In genomic region chr4:55032179-55032578, GRCh38 we compare ENCODE assay signal across 19 cellular contexts.
DNase-seq lines count a peak whose midpoint lies in the region; ATAC-seq and TF ChIP-seq lines count a peak whose summit lies in the region.
"Had no signal": no experiment of that assay in that cellular context is flagged by ENCODE, and none has a peak within 500 bp of the region (broad histone marks: within the 10 kb centered on the region; RNA-seq: fewer than 3 reads in every experiment).

No MANE protein-coding gene starts in this region.

- H3K27ac ChIP-seq in mammary epithelial cell (ENCODE audit: insufficient read depth, low read depth, low read length) (peak overlapping the region; percentile 73), gastroesophageal sphincter (peak overlapping the region in 3 of 4 donors; percentile 72 to 78 (median 75)), osteoblast (ENCODE audit: low read depth, low read length) (no peak overlapping the region)
- H3K27ac ChIP-seq: BLaER1, SJSA1 had no signal

- no peak overlapping the region for H3K4me3 ChIP-seq in mammary epithelial cell (replicated peaks in 1 of 3; ENCODE audit: insufficient read depth in 1 of 3, low read depth in 2 of 3, low read length in 3 of 3)
- H3K4me3 ChIP-seq in gastroesophageal sphincter: no peak overlapping the region
- no peak overlapping the region for H3K4me3 ChIP-seq in osteoblast (ENCODE audit: insufficient read depth, low read length)
- H3K4me3 ChIP-seq: BLaER1, SJSA1 had no signal

- WGBS in mammary epithelial cell (ENCODE audit: low coverage, missing lambda C conversion rate): 36% methylated on average over 5 of the region's 5 CpGs
- 55 to 79% methylated on average over 2 to 3 of the region's 5 CpGs for WGBS in gastroesophageal sphincter (ENCODE audit: low coverage in 1 of 2), 2 donors

- dilution Hi-C loops in mammary epithelial cell (cut with HindIII; ENCODE audit: low sequenced_read_pairs): no loop called here

- H3K27me3 ChIP-seq in mammary epithelial cell (ENCODE audit: insufficient read depth, low read length) (no peaks in the 10 kb centered on the region), gastroesophageal sphincter (no peaks in the 10 kb centered on the region), osteoblast (ENCODE audit: insufficient read depth, low read length) (no peaks in the 10 kb centered on the region)
- H3K27me3 ChIP-seq: BLaER1 had no signal

- H3K36me3 ChIP-seq in mammary epithelial cell (ENCODE audit: insufficient read depth, low read length) (no peaks in the 10 kb centered on the region), gastroesophageal sphincter (no peaks in the 10 kb centered on the region), osteoblast (ENCODE audit: insufficient read depth, low read length) (no peaks in the 10 kb centered on the region)
- H3K36me3 ChIP-seq: BLaER1, SJSA1 had no signal

- no peak overlapping the region for H3K9ac ChIP-seq in mammary epithelial cell (ENCODE audit: insufficient read depth, low read length)
- H3K9ac ChIP-seq: BLaER1 had no signal

- intact Hi-C loops in Right ventricle myocardium inferior (cut with DNase I): no loop called here
- intact Hi-C loops in cardiac septum (cut with DNase I): loop anchor here (5.0 kb wide), 1 partner anchor 45 kb away; no protein-coding TSS in a partner anchor
- intact Hi-C loops in mammary epithelial cell (cut with micrococcal nuclease): no loop called here

- BruUV-seq in mammary epithelial cell (replicated peaks; lab: Mats Ljungman, UMichigan): no TSS peak

- H3K9me3 ChIP-seq in mammary epithelial cell (replicated peaks; ENCODE audit: insufficient read depth, low read length) (no peaks in the 10 kb centered on the region), gastroesophageal sphincter (no peaks in the 10 kb centered on the region), osteoblast (ENCODE audit: low read depth, low read length) (no peaks in the 10 kb centered on the region)
- H3K9me3 ChIP-seq: BLaER1, SJSA1 had no signal

- ATAC-seq in Right ventricle myocardium inferior (peak; percentile 21), gastroesophageal sphincter (no peak), GM21528 (IDR thresholded peaks at IDR 0.05; ENCODE audit: low FRiP score, unreplicated experiment) (no peak)
- ATAC-seq: HepG2 had no signal

- in situ Hi-C loops in mammary epithelial cell (cut with MboI; ENCODE audit: low sequenced_read_pairs in 2 of 2) (no loop called here), ACHN (cut with HindIII; ENCODE audit: low pct_ligation_motif_present, low pct_unique_long_range_greater_than_20kb, low sequenced_read_pairs) (no loop called here)

- no peak overlapping the region for H2AFZ ChIP-seq in mammary epithelial cell (ENCODE audit: low read depth, low read length)
- no peak overlapping the region for H2AFZ ChIP-seq in osteoblast (ENCODE audit: low read length)

- no peaks in the 10 kb centered on the region for H4K20me1 ChIP-seq in mammary epithelial cell (ENCODE audit: insufficient read depth, low read length)
- H4K20me1 ChIP-seq in osteoblast (ENCODE audit: insufficient read depth, low read length): no peaks in the 10 kb centered on the region
- H4K20me1 ChIP-seq: BLaER1 had no signal

- H3K4me2 ChIP-seq in mammary epithelial cell (ENCODE audit: insufficient read depth, low read depth, low read length): no peak overlapping the region
- H3K4me2 ChIP-seq in osteoblast (ENCODE audit: insufficient read depth, low read length): no peak overlapping the region
- H3K4me2 ChIP-seq: BLaER1 had no signal

- DNase-seq in Right ventricle myocardium inferior (ENCODE audit: missing footprints) (no peak), cardiac septum (ENCODE audit: low spot score) (no peak), mammary epithelial cell (no peak), osteoblast (ENCODE audit: insufficient read length, low spot score, missing footprints) (peak; percentile 27), ACHN (no peak), NAMALWA (ENCODE audit: low spot score) (no peak)
- DNase-seq: CD4-positive, CD25-positive, alpha-beta regulatory T cell; DMS153; DND-41; Karpas-422; NCI-H1105 treated with DMSO at 0.1 percent for 48 hours; NCI-H146; NCI-H2029; NCI-H526 treated with DMSO at 0.1 percent for 48 hours had no signal

- CTCF ChIA-PET in mammary epithelial cell (lab: Charles Lee; ENCODE audit: low non-redundant PET): no interaction called here

- peaks cover 55% of the 10 kb centered on the region for H3K4me1 ChIP-seq in mammary epithelial cell (ENCODE audit: insufficient read depth, low read length)
- H3K4me1 ChIP-seq in gastroesophageal sphincter: peaks cover 14 to 65% (median 15%) of the 10 kb centered on the region in 3 donors
- no peaks in the 10 kb centered on the region for H3K4me1 ChIP-seq in osteoblast (ENCODE audit: insufficient read depth, low read length)
- H3K4me1 ChIP-seq: BLaER1, SJSA1 had no signal

- TF ChIP-seq POLR2A in gastroesophageal sphincter (IDR thresholded peaks at IDR 0.05): no peak

- no peaks in the 10 kb centered on the region for H3K79me2 ChIP-seq in mammary epithelial cell (ENCODE audit: insufficient read depth, low read length)
- no peaks in the 10 kb centered on the region for H3K79me2 ChIP-seq in osteoblast (ENCODE audit: insufficient read depth, low read length)

- TF ChIP-seq CTCF in mammary epithelial cell (conservative IDR thresholded peaks at IDR 0.05 in 1 of 2, IDR thresholded peaks at IDR 0.05 in 1 of 2; ENCODE audit: extremely low read depth in 1 of 2, insufficient read depth in 1 of 2, low read depth in 1 of 2, low read length in 2 of 2) (no peak), gastroesophageal sphincter (IDR thresholded peaks at IDR 0.05) (no peak), osteoblast (IDR thresholded peaks at IDR 0.05; ENCODE audit: extremely low read depth, low read depth, low read length) (no peak)

- no peak for TF ChIP-seq EP300 in gastroesophageal sphincter (IDR thresholded peaks at IDR 0.05)
